Comparison of ENCODE assay signal across 10 cellular contexts in genomic region chr6:4853782-4854511, GRCh38.
DNase-seq lines count a peak whose midpoint lies in the region; FAIRE-seq and TF ChIP-seq lines count a peak whose summit lies in the region.
"Had no signal": no experiment of that assay in that cellular context is flagged by ENCODE, and none has a peak within 500 bp of the region (broad histone marks: within the 10 kb centered on the region; RNA-seq: fewer than 3 reads in every experiment).

No MANE protein-coding gene starts in this region.

- 90% methylated on average over 16 of the region's 16 CpGs for WGBS in mammary epithelial cell (ENCODE audit: low coverage, missing lambda C conversion rate)

- no peak for TF ChIP-seq CTCF in mammary epithelial cell (conservative IDR thresholded peaks at IDR 0.05 in 1 of 2, IDR thresholded peaks at IDR 0.05 in 1 of 2; ENCODE audit: extremely low read depth in 1 of 2, insufficient read depth in 1 of 2, low read depth in 1 of 2, low read length in 2 of 2)

- no peak overlapping the region for H3K9ac ChIP-seq in mammary epithelial cell (ENCODE audit: insufficient read depth, low read length)

- peaks cover 54% of the 10 kb centered on the region for H3K4me1 Mint-ChIP-seq in activated CD4-positive, alpha-beta memory T cell treated with anti-CD3 and anti-CD28 coated beads for 36 hours (ENCODE audit: low read depth)
- peaks cover 12% of the 10 kb centered on the region for H3K4me1 Mint-ChIP-seq in activated CD4-positive, alpha-beta memory T cell treated with anti-CD3 and anti-CD28 coated beads, Interleukin-2, amount 10 ng/mL, durations not matched to agents 7 days and 5 days

- CTCF ChIA-PET in activated CD4-positive, alpha-beta memory T cell treated with anti-CD3 and anti-CD28 coated beads for 36 hours (lab: Charles Lee) = no interaction called here
- CTCF ChIA-PET in activated CD4-positive, alpha-beta memory T cell treated with anti-CD3 and anti-CD28 coated beads, Interleukin-2, amount 10 ng/mL, durations not matched to agents 7 days and 5 days (lab: Charles Lee) = no interaction called here
- CTCF ChIA-PET in mammary epithelial cell (lab: Charles Lee; ENCODE audit: low non-redundant PET) = no interaction called here

- H3K27ac ChIP-seq in mammary epithelial cell (ENCODE audit: insufficient read depth, low read depth, low read length) = no peak overlapping the region
- H3K27ac ChIP-seq: right lobe of liver had no signal

- no peak overlapping the region for H3K4me3 Mint-ChIP-seq in activated CD4-positive, alpha-beta memory T cell treated with anti-CD3 and anti-CD28 coated beads for 36 hours
- H3K4me3 Mint-ChIP-seq in activated CD4-positive, alpha-beta memory T cell treated with anti-CD3 and anti-CD28 coated beads, Interleukin-2, amount 10 ng/mL, durations not matched to agents 7 days and 5 days = no peak overlapping the region
- H3K4me3 Mint-ChIP-seq: activated naive CD4-positive, alpha-beta T cell treated with anti-CD3 and anti-CD28 coated beads, Interleukin-2, amount 50 U/mL, for 24 hours had no signal

- H3K4me2 ChIP-seq in mammary epithelial cell (ENCODE audit: insufficient read depth, low read depth, low read length) = no peak overlapping the region

- H3K27ac Mint-ChIP-seq in activated CD4-positive, alpha-beta memory T cell treated with anti-CD3 and anti-CD28 coated beads for 36 hours = no peak overlapping the region
- H3K27ac Mint-ChIP-seq in activated CD4-positive, alpha-beta memory T cell treated with anti-CD3 and anti-CD28 coated beads, Interleukin-2, amount 10 ng/mL, durations not matched to agents 7 days and 5 days = no peak overlapping the region
- H3K27ac Mint-ChIP-seq: activated naive CD4-positive, alpha-beta T cell treated with anti-CD3 and anti-CD28 coated beads, Interleukin-2, amount 50 U/mL, for 24 hours had no signal

- intact Hi-C loops in activated CD4-positive, alpha-beta memory T cell treated with anti-CD3 and anti-CD28 coated beads for 36 hours (cut with micrococcal nuclease) = no loop called here
- intact Hi-C loops in mammary epithelial cell (cut with micrococcal nuclease) = no loop called here

- no peak overlapping the region for H2AFZ ChIP-seq in mammary epithelial cell (ENCODE audit: low read depth, low read length)

- H3K9me3 Mint-ChIP-seq in activated CD4-positive, alpha-beta memory T cell treated with anti-CD3 and anti-CD28 coated beads for 36 hours = no peaks in the 10 kb centered on the region
- H3K9me3 Mint-ChIP-seq in activated CD4-positive, alpha-beta memory T cell treated with anti-CD3 and anti-CD28 coated beads, Interleukin-2, amount 10 ng/mL, durations not matched to agents 7 days and 5 days = peaks cover 3% of the 10 kb centered on the region
- H3K9me3 Mint-ChIP-seq: activated naive CD4-positive, alpha-beta T cell treated with anti-CD3 and anti-CD28 coated beads, Interleukin-2, amount 50 U/mL, for 24 hours had no signal

- H4K20me1 ChIP-seq in mammary epithelial cell (ENCODE audit: insufficient read depth, low read length) = peaks cover 17% of the 10 kb centered on the region

- H3K36me3 Mint-ChIP-seq in activated CD4-positive, alpha-beta memory T cell treated with anti-CD3 and anti-CD28 coated beads for 36 hours = peaks cover 13% of the 10 kb centered on the region
- H3K36me3 Mint-ChIP-seq in activated CD4-positive, alpha-beta memory T cell treated with anti-CD3 and anti-CD28 coated beads, Interleukin-2, amount 10 ng/mL, durations not matched to agents 7 days and 5 days (ENCODE audit: low read depth) = no peaks in the 10 kb centered on the region

- POLR2A ChIA-PET in activated CD4-positive, alpha-beta memory T cell treated with anti-CD3 and anti-CD28 coated beads for 36 hours (lab: Charles Lee) = no interaction called here
- POLR2A ChIA-PET in activated CD4-positive, alpha-beta memory T cell treated with anti-CD3 and anti-CD28 coated beads, Interleukin-2, amount 10 ng/mL, durations not matched to agents 7 days and 5 days (lab: Charles Lee) = no interaction called here

- BruUV-seq in mammary epithelial cell (replicated peaks; lab: Mats Ljungman, UMichigan) = no TSS peak

- no peaks in the 10 kb centered on the region for H3K36me3 ChIP-seq in mammary epithelial cell (ENCODE audit: insufficient read depth, low read length)
- H3K36me3 ChIP-seq: right lobe of liver had no signal

- peaks cover 99% of the 10 kb centered on the region for H3K79me2 ChIP-seq in mammary epithelial cell (ENCODE audit: insufficient read depth, low read length)

- FAIRE-seq in GM19239 (lab: Jason Lieb, UNC) = no peak

- no peaks in the 10 kb centered on the region for H3K27me3 Mint-ChIP-seq in activated CD4-positive, alpha-beta memory T cell treated with anti-CD3 and anti-CD28 coated beads for 36 hours
- H3K27me3 Mint-ChIP-seq in activated CD4-positive, alpha-beta memory T cell treated with anti-CD3 and anti-CD28 coated beads, Interleukin-2, amount 10 ng/mL, durations not matched to agents 7 days and 5 days = no peaks in the 10 kb centered on the region
- H3K27me3 Mint-ChIP-seq: activated naive CD4-positive, alpha-beta T cell treated with anti-CD3 and anti-CD28 coated beads, Interleukin-2, amount 50 U/mL, for 24 hours had no signal

- in situ Hi-C loops in mammary epithelial cell (cut with MboI; ENCODE audit: low sequenced_read_pairs in 2 of 2) = no loop called here

- H3K4me3 ChIP-seq in mammary epithelial cell (replicated peaks in 1 of 3; ENCODE audit: insufficient read depth in 1 of 3, low read depth in 2 of 3, low read length in 3 of 3) = no peak overlapping the region
- H3K4me3 ChIP-seq: right lobe of liver had no signal

- H3K9me3 ChIP-seq in mammary epithelial cell (replicated peaks; ENCODE audit: insufficient read depth, low read length) = no peaks in the 10 kb centered on the region
- H3K9me3 ChIP-seq: right lobe of liver had no signal

- H3K27me3 ChIP-seq in mammary epithelial cell (ENCODE audit: insufficient read depth, low read length) = no peaks in the 10 kb centered on the region
- H3K27me3 ChIP-seq: right lobe of liver had no signal

- DNase-seq in activated CD4-positive, alpha-beta memory T cell treated with anti-CD3 and anti-CD28 coated beads for 36 hours = peak; percentile 41
- no peak for DNase-seq in activated CD4-positive, alpha-beta memory T cell treated with anti-CD3 and anti-CD28 coated beads, Interleukin-2, amount 10 ng/mL, durations not matched to agents 7 days and 5 days
- DNase-seq in NCI-H2107 treated with DMSO at 0.1 percent for 48 hours (lab: John Stamatoyannopoulos, UW; ENCODE audit: unreplicated experiment) (peak; percentile 90), mammary epithelial cell (peak; percentile 52), GM19239 (ENCODE audit: insufficient read length, low spot score) (no peak), NCI-H2081 treated with DMSO at 0.1 percent for 48 hours (lab: John Stamatoyannopoulos, UW) (no peak)
- DNase-seq in stimulated activated CD8-positive, alpha-beta memory T cell treated with anti-CD3 and anti-CD28 coated beads, Interleukin-15, amount 100 ng/mL, for 48 hours (ENCODE audit: low read depth in 2 of 2) = peak; percentile 16 to 25
- no peak for DNase-seq in activated effector memory CD4-positive, alpha-beta T cell treated with Interleukin-2 at 50 U/mL for 16 hours
- DNase-seq: right lobe of liver had no signal

- peaks cover 12% of the 10 kb centered on the region for H3K4me1 ChIP-seq in mammary epithelial cell (ENCODE audit: insufficient read depth, low read length)

- dilution Hi-C loops in mammary epithelial cell (cut with HindIII; ENCODE audit: low sequenced_read_pairs) = no loop called here

Comparison
In these comparisons a context has a peak if more than half of its experiments do, and no peak if none do; other contexts are left out.
1. DNase-seq: peak in activated CD4-positive, alpha-beta memory T cell treated with anti-CD3 and anti-CD28 coated beads for 36 hours (single experiment), NCI-H2107 treated with DMSO at 0.1 percent for 48 hours (single experiment), mammary epithelial cell (single experiment) and stimulated activated CD8-positive, alpha-beta memory T cell treated with anti-CD3 and anti-CD28 coated beads, Interleukin-15, amount 100 ng/mL, for 48 hours (2 of 2); none in activated CD4-positive, alpha-beta memory T cell treated with anti-CD3 and anti-CD28 coated beads, Interleukin-2, amount 10 ng/mL, durations not matched to agents 7 days and 5 days (single experiment), GM19239 (single experiment), activated effector memory CD4-positive, alpha-beta T cell treated with Interleukin-2 at 50 U/mL for 16 hours (single experiment) and NCI-H2081 treated with DMSO at 0.1 percent for 48 hours (single experiment).